Comparison of ENCODE assay signal across 20 cellular contexts in genomic region chr10:69684981-69685353, GRCh38. TPM values are rescaled to one million over a fixed set of nuclear protein-coding genes. Genes with fewer than 3 reads are reported as not detected.
DNase-seq lines count a peak whose midpoint lies in the region; ATAC-seq, FAIRE-seq and TF ChIP-seq lines count a peak whose summit lies in the region.
"Had no signal": no experiment of that assay in that cellular context is flagged by ENCODE, and none has a peak within 500 bp of the region (broad histone marks: within the 10 kb centered on the region; RNA-seq: fewer than 3 reads in every experiment).

No MANE protein-coding gene starts in this region.

- no peak overlapping the region for H3K9ac ChIP-seq in astrocyte (ENCODE audit: low read length)
- H3K9ac ChIP-seq: BLaER1 treated with 17β-estradiol and CSF1 and Interleukin-3, amounts not matched to agents 10 nM and 100 nM had no signal

- H3K9me3 ChIP-seq in astrocyte (ENCODE audit: insufficient read depth, low read depth, low read length) (no peaks in the 10 kb centered on the region), hepatocyte (ENCODE audit: low read depth) (no peaks in the 10 kb centered on the region), upper lobe of left lung (no peaks in the 10 kb centered on the region), WERI-Rb-1 (ENCODE audit: severe bottlenecking) (no peaks in the 10 kb centered on the region)
- H3K9me3 ChIP-seq: BLaER1 treated with 17β-estradiol and CSF1 and Interleukin-3, amounts not matched to agents 10 nM and 100 nM; left ventricle myocardium inferior; SJSA1 had no signal

- peaks cover 20% of the 10 kb centered on the region for H3K27me3 ChIP-seq in astrocyte (ENCODE audit: insufficient read depth, low read length)
- H3K27me3 ChIP-seq in hepatocyte = no peaks in the 10 kb centered on the region
- H3K27me3 ChIP-seq in upper lobe of left lung = no peaks in the 10 kb centered on the region
- H3K27me3 ChIP-seq in WERI-Rb-1 (ENCODE audit: insufficient read depth, low read depth, severe bottlenecking) = no peaks in the 10 kb centered on the region
- H3K27me3 ChIP-seq: BLaER1 treated with 17β-estradiol and CSF1 and Interleukin-3, amounts not matched to agents 10 nM and 100 nM had no signal

- no peaks in the 10 kb centered on the region for H3K36me3 ChIP-seq in astrocyte (ENCODE audit: insufficient read depth, low read length)
- no peaks in the 10 kb centered on the region for H3K36me3 ChIP-seq in hepatocyte (replicated peaks; ENCODE audit: insufficient read depth, low read depth)
- H3K36me3 ChIP-seq in upper lobe of left lung = no peaks in the 10 kb centered on the region
- H3K36me3 ChIP-seq in WERI-Rb-1 = no peaks in the 10 kb centered on the region
- H3K36me3 ChIP-seq: BLaER1 treated with 17β-estradiol and CSF1 and Interleukin-3, amounts not matched to agents 10 nM and 100 nM; left ventricle myocardium inferior; SJSA1 had no signal

- H3K27me3 Mint-ChIP-seq in astrocyte (ENCODE audit: low read depth, unreplicated experiment) (peaks cover 58% of the 10 kb centered on the region), nephron (ENCODE audit: low read depth) (peaks cover 13% of the 10 kb centered on the region)

- TF ChIP-seq POLR2A in upper lobe of left lung (IDR thresholded peaks at IDR 0.05) = no peak

- H3K4me1 ChIP-seq in astrocyte (ENCODE audit: insufficient read depth, low read length) (peaks cover 18% of the 10 kb centered on the region), hepatocyte (ENCODE audit: insufficient read depth) (peaks cover 41% of the 10 kb centered on the region), upper lobe of left lung (peaks cover 2 to 14% (median 7%) of the 10 kb centered on the region in 4 donors)
- H3K4me1 ChIP-seq: BLaER1 treated with 17β-estradiol and CSF1 and Interleukin-3, amounts not matched to agents 10 nM and 100 nM; SJSA1 had no signal

- ATAC-seq in upper lobe of left lung (ENCODE audit: low FRiP score in 2 of 2) (peak; percentile 2), GM21526 (IDR thresholded peaks at IDR 0.05; ENCODE audit: low FRiP score, unreplicated experiment) (no peak)

- 62% methylated on average over 4 of the region's 4 CpGs for WGBS in hepatocyte (ENCODE audit: low lambda C conversion rate, missing lambda C conversion rate)
- WGBS in upper lobe of left lung, 2 donors = 55 to 57% methylated on average over 4 of the region's 4 CpGs

- H3K79me2 ChIP-seq in astrocyte (ENCODE audit: insufficient read depth, low read length) = no peaks in the 10 kb centered on the region
- H3K79me2 ChIP-seq in hepatocyte = no peaks in the 10 kb centered on the region

- H3K9me2 ChIP-seq in hepatocyte (replicated peaks; ENCODE audit: insufficient read depth) = no peaks in the 10 kb centered on the region

- no peak overlapping the region for H3K4me3 ChIP-seq in astrocyte (ENCODE audit: insufficient read depth, low read depth, low read length)
- no peak overlapping the region for H3K4me3 ChIP-seq in hepatocyte
- no peak overlapping the region for H3K4me3 ChIP-seq in upper lobe of left lung
- H3K4me3 ChIP-seq in WERI-Rb-1 (ENCODE audit: low read depth, low read length) = no peak overlapping the region
- H3K4me3 ChIP-seq: BLaER1 treated with 17β-estradiol and CSF1 and Interleukin-3, amounts not matched to agents 10 nM and 100 nM; left ventricle myocardium inferior; SJSA1 had no signal

- no peak for TF ChIP-seq EP300 in upper lobe of left lung (IDR thresholded peaks at IDR 0.05)

- no peak overlapping the region for H2AFZ ChIP-seq in astrocyte (ENCODE audit: low read depth, low read length)
- no peak overlapping the region for H2AFZ ChIP-seq in hepatocyte

- H3K9me3 Mint-ChIP-seq in astrocyte (ENCODE audit: unreplicated experiment) (peaks cover 5% of the 10 kb centered on the region), nephron (no peaks in the 10 kb centered on the region)
- H3K9me3 Mint-ChIP-seq: neural crest cell had no signal

- no peak for DNase-seq in astrocyte (ENCODE audit: low read depth)
- no peak for DNase-seq in hepatocyte (ENCODE audit: low spot score)
- no peak for DNase-seq in upper lobe of left lung
- no peak for DNase-seq in RCC 7860 (ENCODE audit: low spot score)
- DNase-seq in WERI-Rb-1 = no peak
- DNase-seq: activated CD4-positive, alpha-beta T cell treated with anti-CD3 and anti-CD28 coated beads for 4 hours; activated naive CD4-positive, alpha-beta T cell treated with anti-CD3 and anti-CD28 coated beads, Interleukin-2, amount 50 U/mL, for 16 hours; effector CD8-positive, alpha-beta T cell; HCEC 1CT; NCI-H1436 treated with DMSO at 0.1 percent for 48 hours; NCI-H446; retina; T1000 had no signal

- H3K27ac Mint-ChIP-seq in astrocyte (ENCODE audit: unreplicated experiment) (no peak overlapping the region), nephron (peak overlapping the region; percentile 83 to 94 (median 94))

- FAIRE-seq in astrocyte (lab: Jason Lieb, UNC) (no peak), RCC 7860 (lab: Jason Lieb, UNC) (no peak)

- peak overlapping the region; percentile 18 for H3K4me2 ChIP-seq in astrocyte (ENCODE audit: low read length)
- peak overlapping the region; percentile 58 for H3K4me2 ChIP-seq in hepatocyte
- H3K4me2 ChIP-seq: BLaER1 treated with 17β-estradiol and CSF1 and Interleukin-3, amounts not matched to agents 10 nM and 100 nM had no signal

- H3K4me3 Mint-ChIP-seq in astrocyte (ENCODE audit: unreplicated experiment) = no peak overlapping the region
- H3K4me3 Mint-ChIP-seq in nephron = peak overlapping the region; percentile 43 to 66 (median 46)
- H3K4me3 Mint-ChIP-seq: neural crest cell had no signal

- H3K4me1 Mint-ChIP-seq in astrocyte (ENCODE audit: low read depth, unreplicated experiment) (peaks cover 20% of the 10 kb centered on the region), nephron (peaks cover 65% of the 10 kb centered on the region)

- H3K36me3 Mint-ChIP-seq in astrocyte (ENCODE audit: low read depth, unreplicated experiment) (no peaks in the 10 kb centered on the region), nephron (ENCODE audit: low read depth) (no peaks in the 10 kb centered on the region)

- TF ChIP-seq CTCF in astrocyte (IDR thresholded peaks at IDR 0.05; ENCODE audit: insufficient read depth, low read depth, low read length) (no peak), hepatocyte (IDR thresholded peaks at IDR 0.05; ENCODE audit: poor library complexity) (no peak), nephron (IDR thresholded peaks at IDR 0.05; ENCODE audit: unreplicated experiment in 3 of 3) (no peak), upper lobe of left lung (IDR thresholded peaks at IDR 0.05) (no peak), WERI-Rb-1 (IDR thresholded peaks at IDR 0.05; ENCODE audit: low read depth, low read length) (no peak)

- H4K20me1 ChIP-seq in astrocyte (ENCODE audit: insufficient read depth, low read length) (no peaks in the 10 kb centered on the region), hepatocyte (ENCODE audit: insufficient read depth, poor library complexity, severe bottlenecking) (no peaks in the 10 kb centered on the region)
- H4K20me1 ChIP-seq: BLaER1 treated with 17β-estradiol and CSF1 and Interleukin-3, amounts not matched to agents 10 nM and 100 nM had no signal

- H3K27ac ChIP-seq in astrocyte (ENCODE audit: low read depth, low read length) (no peak overlapping the region), hepatocyte (peak overlapping the region; percentile 98), upper lobe of left lung (peak overlapping the region; percentile 60 to 84 (median 76)), WERI-Rb-1 (no peak overlapping the region)
- H3K27ac ChIP-seq: BLaER1 treated with 17β-estradiol and CSF1 and Interleukin-3, amounts not matched to agents 10 nM and 100 nM; SJSA1 had no signal

RNA-seq across cellular contexts. Expression of gene FAM241B, which starts 54.9 kb away (rescaled TPM):
- total RNA-seq in astrocyte = 3.1 and 4.4 TPM in 2 replicates
- 3.7 TPM in 2 replicates for total RNA-seq in hepatocyte
- 13.7 and 14.7 TPM in 2 replicates for polyA plus RNA-seq in hepatocyte
- 1 to 10 TPM in 5 of 6 donors, not detected in 1; 3.1 to 7.7 (median 6.5) TPM for total RNA-seq in upper lobe of left lung
- total RNA-seq: fibroblast of villous mesenchyme had no signal

Comparison
In these comparisons a context has a peak if more than half of its experiments do, and no peak if none do; other contexts are left out.
1. H3K27ac ChIP-seq: peak in hepatocyte (single experiment) and upper lobe of left lung (4 of 4); none in astrocyte (single experiment) and WERI-Rb-1 (single experiment).